In genomic region chr5:139787568-139788293, GRCh38 we compare ENCODE assay signal across 8 cellular contexts. TPM values are rescaled to one million over a fixed set of nuclear protein-coding genes. Genes with fewer than 3 reads are reported as not detected.
A peak's percentile ranks its signal among the peaks of the same experiment; 100 is the strongest.
DNase-seq lines count a peak whose midpoint lies in the region; ATAC-seq, FAIRE-seq and TF ChIP-seq lines count a peak whose summit lies in the region.

No MANE protein-coding gene starts in this region.

- H3K4me3 ChIP-seq in kidney (ENCODE audit: low read length in 2 of 2): peak overlapping the region; percentile 63 to 80

- H3K9me3 ChIP-seq in kidney (ENCODE audit: control insufficient read depth in 1 of 2, low read length in 2 of 2): no peaks in the 10 kb centered on the region

- no peak for FAIRE-seq in kidney (lab: Jason Lieb, UNC)

- ATAC-seq in HG03025 (IDR thresholded peaks at IDR 0.05; ENCODE audit: low FRiP score, unreplicated experiment): peak; percentile 57
- peak; percentile 80 to 87 for ATAC-seq in activated CD4-positive, CD25-positive, alpha-beta regulatory T cell treated with anti-CD3 and anti-CD28 coated beads, Interleukin-2, amount 50 U/mL, for 24 hours

- H3K9ac ChIP-seq in kidney (ENCODE audit: low read length in 2 of 2): peak overlapping the region; percentile 11 to 82

- H3K4me1 ChIP-seq in kidney (ENCODE audit: control insufficient read depth in 1 of 2, insufficient read depth in 1 of 2, low read depth in 1 of 2, low read length in 2 of 2): peaks cover 0 to 2% of the 10 kb centered on the region in 2 donors

- intact Hi-C loops in kidney (cut with DNase I): loop anchor here (5.0 kb wide), 1 partner anchor 180 kb away; no protein-coding TSS in a partner anchor

- H3K36me3 ChIP-seq in kidney (ENCODE audit: control insufficient read depth in 1 of 2, insufficient read depth in 2 of 2, low read length in 2 of 2): no peaks in the 10 kb centered on the region

- no peak overlapping the region for H3K27ac ChIP-seq in kidney (ENCODE audit: low read depth in 2 of 2, low read length in 2 of 2)

- DNase-seq in NCI-H2081 (lab: John Stamatoyannopoulos, UW) (peak; percentile 57), NCI-H2081 treated with DMSO at 0.1 percent for 48 hours (lab: John Stamatoyannopoulos, UW) (no peak), NCI-H2171 (lab: John Stamatoyannopoulos, UW) (peak; percentile 44), kidney (peak; percentile 94)
- DNase-seq in central memory CD4-positive, alpha-beta T cell: peak; percentile 70
- DNase-seq in stimulated activated CD4-positive, alpha-beta T cell treated with anti-CD3 and anti-CD28 coated beads, Interleukin-15, amount 100 ng/mL, for 1 hour (ENCODE audit: low read depth in 1 of 2, low spot score in 1 of 2): peak; percentile 76 to 84

- peak; percentile 98 for TF ChIP-seq CTCF in kidney (IDR thresholded peaks at IDR 0.05; ENCODE audit: borderline replicate concordance, extremely low read depth, insufficient read depth)

RNA-seq across cellular contexts. Expression of gene PSD2, which starts 7.9 kb away (rescaled TPM):
- total RNA-seq in kidney: 0.13 TPM
- polyA plus RNA-seq in kidney (ENCODE audit: insufficient read depth, low read depth, low replicate concordance): 0.09 TPM
